Comparison of ENCODE assay signal across 8 cellular contexts in genomic region chr17:77375917-77376651, GRCh38.
DNase-seq lines count a peak whose midpoint lies in the region; ATAC-seq and TF ChIP-seq lines count a peak whose summit lies in the region.

No MANE protein-coding gene starts in this region.

- CTCF ChIA-PET in BJ (lab: Yijun Ruan, JAX): interaction anchor here (0.5 to 2.1 kb wide), 14 partner anchors 11 to 119 kb away, joined by 3 to 6 read pairs (median 3); no protein-coding TSS in a partner anchor

- TF ChIP-seq CTCF in BJ (IDR thresholded peaks at IDR 0.05; ENCODE audit: insufficient read depth, low read depth, low read length) (no peak), mesothelial cell of epicardium (IDR thresholded peaks at IDR 0.05; ENCODE audit: unreplicated experiment) (no peak)

- peak overlapping the region; percentile 98 for H3K4me3 Mint-ChIP-seq in mesothelial cell of epicardium
- H3K4me3 Mint-ChIP-seq in stimulated activated naive CD8-positive, alpha-beta T cell treated with anti-CD3 and anti-CD28 coated beads, Interleukin-15, Interleukin-2, amounts not matched to agents 100 ng/mL and 50 ng/mL, for 24 hours: peak overlapping the region; percentile 82

- no peaks in the 10 kb centered on the region for H3K36me3 Mint-ChIP-seq in mesothelial cell of epicardium
- H3K36me3 Mint-ChIP-seq in stimulated activated naive CD8-positive, alpha-beta T cell treated with anti-CD3 and anti-CD28 coated beads, Interleukin-15, Interleukin-2, amounts not matched to agents 100 ng/mL and 50 ng/mL, for 24 hours (ENCODE audit: low read depth): no peaks in the 10 kb centered on the region

- peak overlapping the region; percentile 78 for H3K4me3 ChIP-seq in BJ (ENCODE audit: low read depth, low read length)

- H3K9me3 Mint-ChIP-seq in mesothelial cell of epicardium: no peaks in the 10 kb centered on the region
- H3K9me3 Mint-ChIP-seq in stimulated activated naive CD8-positive, alpha-beta T cell treated with anti-CD3 and anti-CD28 coated beads, Interleukin-15, Interleukin-2, amounts not matched to agents 100 ng/mL and 50 ng/mL, for 24 hours: no peaks in the 10 kb centered on the region

- peak overlapping the region; percentile 99 for H3K27ac Mint-ChIP-seq in mesothelial cell of epicardium
- peak overlapping the region; percentile 78 for H3K27ac Mint-ChIP-seq in stimulated activated naive CD8-positive, alpha-beta T cell treated with anti-CD3 and anti-CD28 coated beads, Interleukin-15, Interleukin-2, amounts not matched to agents 100 ng/mL and 50 ng/mL, for 24 hours

- H3K4me1 Mint-ChIP-seq in mesothelial cell of epicardium: peaks cover 64% of the 10 kb centered on the region
- peaks cover 73% of the 10 kb centered on the region for H3K4me1 Mint-ChIP-seq in stimulated activated naive CD8-positive, alpha-beta T cell treated with anti-CD3 and anti-CD28 coated beads, Interleukin-15, Interleukin-2, amounts not matched to agents 100 ng/mL and 50 ng/mL, for 24 hours (ENCODE audit: low read depth)

- H3K27me3 Mint-ChIP-seq in mesothelial cell of epicardium (ENCODE audit: low read depth): no peaks in the 10 kb centered on the region
- no peaks in the 10 kb centered on the region for H3K27me3 Mint-ChIP-seq in stimulated activated naive CD8-positive, alpha-beta T cell treated with anti-CD3 and anti-CD28 coated beads, Interleukin-15, Interleukin-2, amounts not matched to agents 100 ng/mL and 50 ng/mL, for 24 hours

- H3K27me3 ChIP-seq in BJ (ENCODE audit: control insufficient read depth, insufficient read depth, low read length): no peaks in the 10 kb centered on the region

- POLR2A ChIA-PET in BJ (lab: Charles Lee): interaction anchor here (0.9 kb wide), 1 partner anchor 53 kb away, joined by 4 read pairs; no protein-coding TSS in a partner anchor

- intact Hi-C loops in sciatic nerve (cut with DNase I): loop anchor here (2.0 kb wide), 1 partner anchor 31 kb away; no protein-coding TSS in a partner anchor

- peaks cover 3% of the 10 kb centered on the region; the same call in 1 of the 2 replicates for H3K36me3 ChIP-seq in BJ (ENCODE audit: control insufficient read depth, insufficient read depth, low read length)

- no peak for ATAC-seq in sciatic nerve
- no peak for ATAC-seq in GM21367 (IDR thresholded peaks at IDR 0.05; ENCODE audit: unreplicated experiment)

- DNase-seq in BJ (ENCODE audit: low read depth) (no peak), T follicular helper cell (ENCODE audit: low read depth) (peak; percentile 40), astrocyte of the hippocampus (ENCODE audit: low read depth, low spot score) (peak; percentile 61), mesothelial cell of epicardium (ENCODE audit: low spot score in 2 of 2, unreplicated experiment in 2 of 2) (no peak), sciatic nerve (ENCODE audit: low spot score) (no peak), hepatic stellate cell (ENCODE audit: low spot score) (no peak)

Comparison
In these comparisons a context has a peak if more than half of its experiments do, and no peak if none do; other contexts are left out.
1. DNase-seq: peak in T follicular helper cell (single experiment) and astrocyte of the hippocampus (single experiment); none in BJ (single experiment), mesothelial cell of epicardium (0 of 2), sciatic nerve (single experiment) and hepatic stellate cell (single experiment).